25 cellular contexts compared by ENCODE assay signal in the genomic region with DNA sequence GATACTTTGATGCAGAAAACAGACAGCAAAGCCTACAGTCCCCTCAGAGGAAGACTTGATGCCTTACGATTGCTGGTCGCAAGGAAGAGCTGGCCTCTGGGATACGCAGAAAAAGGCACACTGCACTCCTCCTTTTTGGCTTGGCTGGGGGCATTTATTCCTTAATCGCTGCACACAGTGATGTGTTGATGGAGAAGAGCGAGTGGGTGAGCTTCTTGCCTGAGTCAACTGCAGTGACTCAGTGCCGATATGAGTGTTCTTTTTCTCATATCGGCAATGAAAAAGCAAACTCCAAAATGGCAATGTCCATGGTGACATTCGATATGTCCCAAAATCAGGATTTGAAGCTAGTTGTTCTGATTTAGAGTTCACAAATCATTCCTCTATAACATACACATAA.
"Had no signal": no experiment of that assay in that cellular context is flagged by ENCODE, and none has a peak within 500 bp of the region (broad histone marks: within the 10 kb centered on the region; RNA-seq: fewer than 3 reads in every experiment).

No MANE protein-coding gene starts in this region.

- H3K27ac ChIP-seq: KMS-11, SJCRH30 had no signal

- H3K4me2 ChIP-seq: KMS-11 had no signal

- H3K36me3 ChIP-seq: SJCRH30 had no signal

- DNase-seq: Kasumi-1, MV-4-11, NCI-H1048, NCI-H1105, NCI-H1417, NCI-H1436 treated with DMSO at 0.1 percent for 48 hours, NCI-H1694, NCI-H187 treated with DMSO at 0.1 percent for 48 hours, NCI-H2029 treated with DMSO at 0.1 percent for 48 hours, NCI-H226, NCI-H446, NCI-H510A, NCI-H524 treated with DMSO at 0.1 percent for 48 hours, NCI-H69, NCI-H774, PC-3, SHP77 treated with DMSO at 0.1 percent for 48 hours, SJCRH30, T-helper 1 cell had no signal

- H3K27me3 Mint-ChIP-seq: IgD-negative memory B cell had no signal

- H3K9ac ChIP-seq: KMS-11 had no signal

- ATAC-seq: K562, Panc1, PC-3, Right ventricle myocardium inferior, SK-N-SH treated with all-trans-retinoic acid at 6 μM for 48 hours had no signal

- H3K4me3 Mint-ChIP-seq: IgD-negative memory B cell had no signal

- H3K36me3 Mint-ChIP-seq: IgD-negative memory B cell had no signal

- H3K4me1 ChIP-seq: SJCRH30 had no signal

- H3K4me3 ChIP-seq: K562, SJCRH30 had no signal

- H3K4me1 Mint-ChIP-seq: IgD-negative memory B cell had no signal

- H3K9me3 ChIP-seq: SJCRH30 had no signal

- H3K27ac Mint-ChIP-seq: IgD-negative memory B cell had no signal

- H3K27me3 ChIP-seq: SJCRH30 had no signal
